In the genomic region with DNA sequence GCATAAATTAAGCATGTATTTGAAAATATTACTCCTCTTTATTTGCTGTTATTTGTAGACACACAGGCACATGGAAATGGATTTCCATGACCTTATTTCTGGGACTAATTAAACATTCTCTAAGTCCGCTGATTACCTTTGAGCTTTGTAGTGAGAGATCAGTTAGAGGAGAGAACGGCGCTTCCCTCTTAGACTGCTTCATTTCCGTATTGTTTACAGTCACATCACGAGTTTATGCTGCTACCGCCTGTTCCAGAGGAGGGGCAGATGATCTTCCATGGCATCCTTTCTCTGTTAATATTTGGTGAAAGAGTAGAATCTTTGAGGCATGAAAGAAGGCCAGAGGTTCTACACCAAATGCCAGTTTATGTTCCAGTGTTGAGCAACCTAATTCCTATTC, we compare ENCODE assay signal across 17 cellular contexts.
DNase-seq lines count a peak whose midpoint lies in the region; ATAC-seq, FAIRE-seq and TF ChIP-seq lines count a peak whose summit lies in the region.
"Had no signal": no experiment of that assay in that cellular context is flagged by ENCODE, and none has a peak within 500 bp of the region (broad histone marks: within the 10 kb centered on the region; RNA-seq: fewer than 3 reads in every experiment).

No MANE protein-coding gene starts in this region.

- H3K9me2 ChIP-seq in SK-N-SH: no peaks in the 10 kb centered on the region

- TF ChIP-seq CTCF in astrocyte (IDR thresholded peaks at IDR 0.05; ENCODE audit: insufficient read depth, low read depth, low read length): no peak
- TF ChIP-seq CTCF in SK-N-SH (IDR thresholded peaks at IDR 0.05): no peak
- no peak for TF ChIP-seq CTCF in smooth muscle cell (IDR thresholded peaks at IDR 0.05; ENCODE audit: borderline replicate concordance, insufficient read depth, poor library complexity, severe bottlenecking)

- DNase-seq in DMS153 (lab: John Stamatoyannopoulos, UW) (peak; percentile 27), DMS153 treated with DMSO at 0.1 percent for 48 hours (lab: John Stamatoyannopoulos, UW; ENCODE audit: unreplicated experiment) (no peak), HAP-1 (ENCODE audit: low spot score in 2 of 2) (peak; percentile 52 to 70), astrocyte (ENCODE audit: low read depth) (no peak), left lobe of liver (ENCODE audit: low spot score) (no peak), SK-N-SH (no peak), smooth muscle cell (lab: John Stamatoyannopoulos, UW; ENCODE audit: unreplicated experiment) (no peak)
- DNase-seq: CD8-positive, alpha-beta T cell; COR-L47; DMS79; GM23248; H9 had no signal

- H3K4me2 ChIP-seq in astrocyte (ENCODE audit: low read length) (no peak overlapping the region), SK-N-SH (no peak overlapping the region), smooth muscle cell (no peak overlapping the region)

- ATAC-seq in left lobe of liver (peak; percentile 78), GM18861 (IDR thresholded peaks at IDR 0.05; ENCODE audit: unreplicated experiment) (no peak)
- ATAC-seq: CD8-positive, alpha-beta T cell; GM12878 had no signal

- no peaks in the 10 kb centered on the region for H3K79me2 ChIP-seq in astrocyte (ENCODE audit: insufficient read depth, low read length)
- H3K79me2 ChIP-seq in SK-N-SH (ENCODE audit: insufficient read depth): no peaks in the 10 kb centered on the region
- H3K79me2 ChIP-seq in smooth muscle cell (ENCODE audit: low read depth): no peaks in the 10 kb centered on the region

- H3K27me3 Mint-ChIP-seq in astrocyte (ENCODE audit: low read depth, unreplicated experiment): no peaks in the 10 kb centered on the region

- H3K27ac Mint-ChIP-seq in astrocyte (ENCODE audit: unreplicated experiment): no peak overlapping the region
- H3K27ac Mint-ChIP-seq: CD14-positive monocyte; CD8-positive, alpha-beta T cell; H9 had no signal

- H2AFZ ChIP-seq in astrocyte (ENCODE audit: low read depth, low read length): peak overlapping the region; percentile 34
- no peak overlapping the region for H2AFZ ChIP-seq in SK-N-SH (ENCODE audit: low read depth)
- no peak overlapping the region for H2AFZ ChIP-seq in smooth muscle cell (ENCODE audit: low read depth)
- H2AFZ ChIP-seq: GM23248 had no signal

- no peaks in the 10 kb centered on the region for H3K27me3 ChIP-seq in HAP-1 (ENCODE audit: low read depth)
- no peaks in the 10 kb centered on the region for H3K27me3 ChIP-seq in astrocyte (ENCODE audit: insufficient read depth, low read length)
- H3K27me3 ChIP-seq in SK-N-SH (ENCODE audit: insufficient read depth): no peaks in the 10 kb centered on the region
- no peaks in the 10 kb centered on the region for H3K27me3 ChIP-seq in smooth muscle cell (ENCODE audit: low read depth)

- in situ Hi-C loops in HAP-1 (cut with MboI; ENCODE audit: low sequenced_read_pairs): no loop called here

- CTCF ChIA-PET in SK-N-SH (lab: Yijun Ruan, JAX): no interaction called here

- H3K9me3 ChIP-seq in HAP-1: no peaks in the 10 kb centered on the region
- H3K9me3 ChIP-seq in astrocyte (ENCODE audit: insufficient read depth, low read depth, low read length): no peaks in the 10 kb centered on the region
- no peaks in the 10 kb centered on the region for H3K9me3 ChIP-seq in SK-N-SH
- no peaks in the 10 kb centered on the region for H3K9me3 ChIP-seq in smooth muscle cell (replicated peaks; ENCODE audit: low read depth)

- H3F3A ChIP-seq in SK-N-SH (replicated peaks; ENCODE audit: insufficient read depth): no peaks in the 10 kb centered on the region
- no peaks in the 10 kb centered on the region for H3F3A ChIP-seq in smooth muscle cell (ENCODE audit: low read depth)

- WGBS in SK-N-SH (ENCODE audit: low lambda C conversion rate): 65% methylated on average over 6 of the region's 6 CpGs
- 87% methylated on average over 6 of the region's 6 CpGs for WGBS in smooth muscle cell (ENCODE audit: low lambda C conversion rate)

- FAIRE-seq in astrocyte (lab: Jason Lieb, UNC): no peak
- FAIRE-seq: GM12878, GM18507 had no signal

- no peaks in the 10 kb centered on the region for H3K36me3 ChIP-seq in HAP-1 (replicated peaks)
- H3K36me3 ChIP-seq in astrocyte (ENCODE audit: insufficient read depth, low read length): no peaks in the 10 kb centered on the region
- no peaks in the 10 kb centered on the region for H3K36me3 ChIP-seq in SK-N-SH (replicated peaks in 1 of 2; ENCODE audit: control insufficient read depth in 1 of 2, insufficient read depth in 2 of 2, low read length in 1 of 2)
- H3K36me3 ChIP-seq in smooth muscle cell (ENCODE audit: low read depth): no peaks in the 10 kb centered on the region

- no peaks in the 10 kb centered on the region for H3K36me3 Mint-ChIP-seq in astrocyte (ENCODE audit: low read depth, unreplicated experiment)
- H3K36me3 Mint-ChIP-seq: CD14-positive monocyte; CD8-positive, alpha-beta T cell had no signal

- no peaks in the 10 kb centered on the region for H3K9me3 Mint-ChIP-seq in astrocyte (ENCODE audit: unreplicated experiment)
- H3K9me3 Mint-ChIP-seq: CD8-positive, alpha-beta T cell; H9 had no signal

- H3K9ac ChIP-seq in astrocyte (ENCODE audit: low read length) (no peak overlapping the region), SK-N-SH (no peak overlapping the region), smooth muscle cell (ENCODE audit: low read depth) (no peak overlapping the region)
- H3K9ac ChIP-seq: GM23248 had no signal

- no peak for TF ChIP-seq RAD21 in SK-N-SH (IDR thresholded peaks at IDR 0.05; ENCODE audit: low read length)

- POLR2A ChIA-PET in SK-N-SH (lab: Yijun Ruan, JAX): no interaction called here

- H3K27ac ChIP-seq in astrocyte (ENCODE audit: low read depth, low read length) (no peak overlapping the region), SK-N-SH (ENCODE audit: low read depth in 2 of 2, low read length in 1 of 2) (no peak overlapping the region), smooth muscle cell (ENCODE audit: low read depth) (no peak overlapping the region)
- H3K27ac ChIP-seq: 22Rv1, GM23248 had no signal

- peak overlapping the region; percentile 16 for H3K4me3 ChIP-seq in HAP-1
- no peak overlapping the region for H3K4me3 ChIP-seq in astrocyte (ENCODE audit: insufficient read depth, low read depth, low read length)
- H3K4me3 ChIP-seq in SK-N-SH (ENCODE audit: low read depth in 2 of 2, low read length in 1 of 2): no peak overlapping the region
- H3K4me3 ChIP-seq in smooth muscle cell: no peak overlapping the region
- H3K4me3 ChIP-seq: GM12878, GM23248 had no signal

- no peak overlapping the region for H3K4me3 Mint-ChIP-seq in astrocyte (ENCODE audit: unreplicated experiment)
- H3K4me3 Mint-ChIP-seq: CD14-positive monocyte; CD8-positive, alpha-beta T cell; H9 had no signal

- no peaks in the 10 kb centered on the region for H3K4me1 Mint-ChIP-seq in astrocyte (ENCODE audit: low read depth, unreplicated experiment)
- H3K4me1 Mint-ChIP-seq: CD14-positive monocyte, H9 had no signal

- no peaks in the 10 kb centered on the region for H4K20me1 ChIP-seq in astrocyte (ENCODE audit: insufficient read depth, low read length)
- H4K20me1 ChIP-seq in SK-N-SH (ENCODE audit: insufficient read depth): no peaks in the 10 kb centered on the region
- no peaks in the 10 kb centered on the region for H4K20me1 ChIP-seq in smooth muscle cell (ENCODE audit: low read depth)

- H3K4me1 ChIP-seq in HAP-1 (peaks cover 14% of the 10 kb centered on the region), astrocyte (ENCODE audit: insufficient read depth, low read length) (no peaks in the 10 kb centered on the region), SK-N-SH (ENCODE audit: control insufficient read depth in 1 of 2, insufficient read depth in 2 of 2, low read depth in 1 of 2, low read length in 1 of 2) (no peaks in the 10 kb centered on the region), smooth muscle cell (ENCODE audit: low read depth) (no peaks in the 10 kb centered on the region)

- no peak for TF ChIP-seq EP300 in SK-N-SH (IDR thresholded peaks at IDR 0.05; ENCODE audit: borderline replicate concordance in 1 of 2, low read depth in 1 of 2, low read length in 1 of 2)

TF ChIP-seq in SK-N-SH, 30 proteins besides CTCF, POLR2A, EP300 and RAD21:
- TF ChIP-seq NFIC (IDR thresholded peaks at IDR 0.05; ENCODE audit: borderline replicate concordance) (no peak), SIN3A (IDR thresholded peaks at IDR 0.05; ENCODE audit: borderline replicate concordance, low read depth, low read length) (no peak), FOXJ3 (CRISPR knock-in tag; IDR thresholded peaks at IDR 0.05) (no peak), ELF1 (IDR thresholded peaks at IDR 0.05) (no peak), YY1 (IDR thresholded peaks at IDR 0.05; ENCODE audit: low read depth) (no peak), RFX5 (IDR thresholded peaks at IDR 0.05; ENCODE audit: low read length) (no peak), MEF2A (IDR thresholded peaks at IDR 0.05; ENCODE audit: borderline replicate concordance, low read depth) (no peak)
- TF ChIP-seq, protein P1, sequence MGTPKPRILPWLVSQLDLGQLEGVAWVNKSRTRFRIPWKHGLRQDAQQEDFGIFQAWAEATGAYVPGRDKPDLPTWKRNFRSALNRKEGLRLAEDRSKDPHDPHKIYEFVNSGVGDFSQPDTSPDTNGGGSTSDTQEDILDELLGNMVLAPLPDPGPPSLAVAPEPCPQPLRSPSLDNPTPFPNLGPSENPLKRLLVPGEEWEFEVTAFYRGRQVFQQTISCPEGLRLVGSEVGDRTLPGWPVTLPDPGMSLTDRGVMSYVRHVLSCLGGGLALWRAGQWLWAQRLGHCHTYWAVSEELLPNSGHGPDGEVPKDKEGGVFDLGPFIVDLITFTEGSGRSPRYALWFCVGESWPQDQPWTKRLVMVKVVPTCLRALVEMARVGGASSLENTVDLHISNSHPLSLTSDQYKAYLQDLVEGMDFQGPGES (IDR thresholded peaks at IDR 0.05; ENCODE audit: low read depth, low read length): no peak
- TF ChIP-seq, protein P2, sequence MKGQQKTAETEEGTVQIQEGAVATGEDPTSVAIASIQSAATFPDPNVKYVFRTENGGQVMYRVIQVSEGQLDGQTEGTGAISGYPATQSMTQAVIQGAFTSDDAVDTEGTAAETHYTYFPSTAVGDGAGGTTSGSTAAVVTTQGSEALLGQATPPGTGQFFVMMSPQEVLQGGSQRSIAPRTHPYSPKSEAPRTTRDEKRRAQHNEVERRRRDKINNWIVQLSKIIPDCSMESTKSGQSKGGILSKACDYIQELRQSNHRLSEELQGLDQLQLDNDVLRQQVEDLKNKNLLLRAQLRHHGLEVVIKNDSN (IDR thresholded peaks at IDR 0.05; ENCODE audit: borderline replicate concordance, low read depth): no peak

Comparison
In these comparisons a context has a peak if more than half of its experiments do, and no peak if none do; other contexts are left out.
1. DNase-seq: peak in DMS153 (single experiment) and HAP-1 (2 of 2); none in DMS153 treated with DMSO at 0.1 percent for 48 hours (single experiment), astrocyte (single experiment), left lobe of liver (single experiment), SK-N-SH (single experiment) and smooth muscle cell (single experiment).